In the genomic region with DNA sequence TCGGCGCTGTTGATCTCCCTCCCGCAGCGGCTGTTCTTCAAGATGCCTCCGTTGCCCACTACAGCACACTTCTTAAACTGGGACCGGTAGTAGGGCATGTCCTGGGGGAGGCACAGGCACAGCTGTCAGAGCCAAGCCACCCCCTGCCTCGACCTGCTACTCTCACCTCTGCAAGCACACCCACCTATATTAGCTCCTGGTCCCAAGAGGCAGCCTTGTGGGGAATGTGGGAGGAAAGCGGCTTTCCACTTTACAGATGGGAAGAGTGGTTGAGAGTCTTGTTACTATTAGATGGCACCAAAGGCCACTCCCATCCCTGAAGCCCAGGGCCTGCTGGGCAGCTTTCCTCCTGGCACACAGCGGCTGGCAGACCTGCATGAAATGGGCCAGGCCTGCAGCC, we compare ENCODE assay signal across 39 cellular contexts. TPM values are rescaled to one million over a fixed set of nuclear protein-coding genes. Genes with fewer than 3 reads are reported as not detected.
"Had no signal": no experiment of that assay in that cellular context is flagged by ENCODE, and none has a peak within 500 bp of the region (broad histone marks: within the 10 kb centered on the region; RNA-seq: fewer than 3 reads in every experiment).

No MANE protein-coding gene starts in this region.

- H3K36me3 ChIP-seq: MG63 had no signal

- H3K4me3 ChIP-seq: MG63 had no signal

- DNase-seq: Karpas-422, Kasumi-1, MG63, MM.1S, MV-4-11, NCI-H1048, NCI-H1092, NCI-H1092 treated with DMSO at 0.1 percent for 48 hours, NCI-H1105, NCI-H1105 treated with DMSO at 0.1 percent for 48 hours, NCI-H1417, NCI-H1417 treated with DMSO at 0.1 percent for 48 hours, NCI-H1436, NCI-H1436 treated with DMSO at 0.1 percent for 48 hours, NCI-H146, NCI-H1694, NCI-H1694 treated with DMSO at 0.1 percent for 48 hours, NCI-H187, NCI-H187 treated with DMSO at 0.1 percent for 48 hours, NCI-H1930, NCI-H2029, NCI-H2029 treated with DMSO at 0.1 percent for 48 hours, NCI-H2081, NCI-H2081 treated with DMSO at 0.1 percent for 48 hours, NCI-H2107, NCI-H2171, NCI-H2171 treated with DMSO at 0.1 percent for 48 hours, NCI-H2227 treated with DMSO at 0.1 percent for 48 hours, NCI-H226, NCI-H345, NCI-H446, NCI-H446 treated with DMSO at 0.1 percent for 48 hours, NCI-H510A treated with DMSO at 0.1 percent for 48 hours, NCI-H524, NCI-H524 treated with DMSO at 0.1 percent for 48 hours had no signal

- H3K9me3 ChIP-seq: MG63 had no signal

- H3K27me3 ChIP-seq: MG63 had no signal

RNA-seq across cellular contexts. Expression of a gene that starts 29.2 kb away (rescaled TPM):
- total RNA-seq: LHCN-M2, M059J, MCF 10A, NCI-H460 had no signal
